Comparison of ENCODE assay signal across 15 cellular contexts in the genomic region with DNA sequence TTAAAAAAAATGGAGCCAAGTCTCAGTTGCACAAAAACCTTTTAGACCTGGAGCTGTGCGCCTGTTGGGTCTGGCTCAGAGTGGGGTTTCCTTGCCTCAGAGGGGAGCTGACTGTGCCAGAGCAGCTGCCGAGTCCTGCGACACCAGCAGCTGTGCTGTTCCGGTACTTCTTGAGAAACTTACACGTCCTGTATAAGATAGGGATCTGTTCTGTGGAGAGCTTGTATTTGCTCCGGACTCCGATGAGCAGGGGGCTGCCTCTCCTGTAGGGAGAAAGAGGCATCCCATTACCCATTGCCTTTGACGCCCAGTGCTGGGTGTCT. TPM values are rescaled to one million over a fixed set of nuclear protein-coding genes. Genes with fewer than 3 reads are reported as not detected.
"Had no signal": no experiment of that assay in that cellular context is flagged by ENCODE, and none has a peak within 500 bp of the region (broad histone marks: within the 10 kb centered on the region; RNA-seq: fewer than 3 reads in every experiment).

No MANE protein-coding gene starts in this region.

- H3K27ac ChIP-seq: gastroesophageal sphincter, left ventricle myocardium inferior, psoas muscle, right lobe of liver, spleen had no signal

- H3K36me3 Mint-ChIP-seq: activated naive CD8-positive, alpha-beta T cell had no signal

- H3K27me3 ChIP-seq: gastroesophageal sphincter, right lobe of liver, spleen had no signal

- H3K9me3 Mint-ChIP-seq: activated CD4-positive, alpha-beta T cell treated with anti-CD3 and anti-CD28 coated beads, Interleukin-2, amount 10 ng/mL, durations not matched to agents 7 days and 5 days; activated T-cell treated with anti-CD3 and anti-CD28 coated beads, Interleukin-2, amount 50 U/mL, for 72 hours; stimulated activated naive CD8-positive, alpha-beta T cell treated with anti-CD3 and anti-CD28 coated beads, Interleukin-15, amount 100 ng/mL, for 72 hours had no signal

- H3K4me1 Mint-ChIP-seq: activated CD4-positive, alpha-beta T cell treated with anti-CD3 and anti-CD28 coated beads, Interleukin-2, amount 10 ng/mL, durations not matched to agents 7 days and 5 days; stimulated activated naive CD8-positive, alpha-beta T cell treated with anti-CD3 and anti-CD28 coated beads, Interleukin-15, amount 100 ng/mL, for 72 hours had no signal

- H3K4me1 ChIP-seq: left ventricle myocardium inferior, psoas muscle, right lobe of liver had no signal

- H3K9me3 ChIP-seq: gastroesophageal sphincter, left ventricle myocardium inferior, psoas muscle, right lobe of liver, spleen had no signal

- H3K4me3 Mint-ChIP-seq: activated CD4-positive, alpha-beta T cell treated with anti-CD3 and anti-CD28 coated beads, Interleukin-2, amount 10 ng/mL, durations not matched to agents 7 days and 5 days; activated naive CD8-positive, alpha-beta T cell; activated T-cell treated with anti-CD3 and anti-CD28 coated beads, Interleukin-2, amount 50 U/mL, for 72 hours; stimulated activated naive CD8-positive, alpha-beta T cell treated with anti-CD3 and anti-CD28 coated beads, Interleukin-15, amount 100 ng/mL, for 72 hours had no signal

- ATAC-seq: activated T-cell treated with anti-CD3 and anti-CD28 coated beads, Interleukin-2, amount 50 U/mL, for 72 hours; right lobe of liver; stimulated activated naive CD8-positive, alpha-beta T cell treated with anti-CD3 and anti-CD28 coated beads, Interleukin-15, amount 100 ng/mL, for 72 hours had no signal

- H3K27me3 Mint-ChIP-seq: activated CD4-positive, alpha-beta T cell treated with anti-CD3 and anti-CD28 coated beads, Interleukin-2, amount 10 ng/mL, durations not matched to agents 7 days and 5 days; activated naive CD8-positive, alpha-beta T cell had no signal

- H3K36me3 ChIP-seq: right lobe of liver, spleen had no signal

- FAIRE-seq: TTC549 had no signal

- H3K27ac Mint-ChIP-seq: activated CD4-positive, alpha-beta T cell treated with anti-CD3 and anti-CD28 coated beads, Interleukin-2, amount 10 ng/mL, durations not matched to agents 7 days and 5 days; activated naive CD8-positive, alpha-beta T cell; activated T-cell treated with anti-CD3 and anti-CD28 coated beads, Interleukin-2, amount 50 U/mL, for 72 hours; stimulated activated naive CD8-positive, alpha-beta T cell treated with anti-CD3 and anti-CD28 coated beads, Interleukin-15, amount 100 ng/mL, for 72 hours had no signal

- H3K4me3 ChIP-seq: gastroesophageal sphincter, left ventricle myocardium inferior, psoas muscle, right lobe of liver, spleen had no signal

- DNase-seq: activated CD4-positive, alpha-beta T cell treated with anti-CD3 and anti-CD28 coated beads, Interleukin-2, amount 10 ng/mL, durations not matched to agents 7 days and 5 days; activated CD8-positive, alpha-beta memory T cell treated with anti-CD3 and anti-CD28 coated beads, Interleukin-2, amount 50 U/mL, for 48 hours; activated gamma-delta T cell; activated T-cell treated with anti-CD3 and anti-CD28 coated beads, Interleukin-2, amount 50 U/mL, for 72 hours; amniotic stem cell; islet precursor cell; left ventricle myocardium inferior; psoas muscle; right lobe of liver; spleen; stimulated activated naive CD8-positive, alpha-beta T cell treated with anti-CD3 and anti-CD28 coated beads, Interleukin-15, amount 100 ng/mL, for 72 hours had no signal

RNA-seq across cellular contexts. Expression of a gene that starts 28.5 kb away (rescaled TPM):
- total RNA-seq: T-helper 2 cell treated with Interferon-gamma antibody and Interleukin-4, amounts not matched to agents 100 ng/mL and 5 ng/mL, for 36 hours had no signal
